In genomic region chr3:109328202-109328601, GRCh38 we compare ENCODE assay signal across 1 cellular context.
A peak's percentile ranks its signal among the peaks of the same experiment; 100 is the strongest.
TF ChIP-seq lines count a peak whose summit lies in the region.

No MANE protein-coding gene starts in this region.

TF ChIP-seq in WTC11, 78 proteins besides CTCF, POLR2A, EP300 and RAD21 (continued from another document):
- TF ChIP-seq, protein P1, sequence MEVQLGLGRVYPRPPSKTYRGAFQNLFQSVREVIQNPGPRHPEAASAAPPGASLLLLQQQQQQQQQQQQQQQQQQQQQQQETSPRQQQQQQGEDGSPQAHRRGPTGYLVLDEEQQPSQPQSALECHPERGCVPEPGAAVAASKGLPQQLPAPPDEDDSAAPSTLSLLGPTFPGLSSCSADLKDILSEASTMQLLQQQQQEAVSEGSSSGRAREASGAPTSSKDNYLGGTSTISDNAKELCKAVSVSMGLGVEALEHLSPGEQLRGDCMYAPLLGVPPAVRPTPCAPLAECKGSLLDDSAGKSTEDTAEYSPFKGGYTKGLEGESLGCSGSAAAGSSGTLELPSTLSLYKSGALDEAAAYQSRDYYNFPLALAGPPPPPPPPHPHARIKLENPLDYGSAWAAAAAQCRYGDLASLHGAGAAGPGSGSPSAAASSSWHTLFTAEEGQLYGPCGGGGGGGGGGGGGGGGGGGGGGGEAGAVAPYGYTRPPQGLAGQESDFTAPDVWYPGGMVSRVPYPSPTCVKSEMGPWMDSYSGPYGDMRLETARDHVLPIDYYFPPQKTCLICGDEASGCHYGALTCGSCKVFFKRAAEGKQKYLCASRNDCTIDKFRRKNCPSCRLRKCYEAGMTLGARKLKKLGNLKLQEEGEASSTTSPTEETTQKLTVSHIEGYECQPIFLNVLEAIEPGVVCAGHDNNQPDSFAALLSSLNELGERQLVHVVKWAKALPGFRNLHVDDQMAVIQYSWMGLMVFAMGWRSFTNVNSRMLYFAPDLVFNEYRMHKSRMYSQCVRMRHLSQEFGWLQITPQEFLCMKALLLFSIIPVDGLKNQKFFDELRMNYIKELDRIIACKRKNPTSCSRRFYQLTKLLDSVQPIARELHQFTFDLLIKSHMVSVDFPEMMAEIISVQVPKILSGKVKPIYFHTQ (CRISPR knock-in tag; IDR thresholded peaks at IDR 0.05), result peak; percentile 53; the same call in 1 of the 2 replicates
- TF ChIP-seq, protein P2, sequence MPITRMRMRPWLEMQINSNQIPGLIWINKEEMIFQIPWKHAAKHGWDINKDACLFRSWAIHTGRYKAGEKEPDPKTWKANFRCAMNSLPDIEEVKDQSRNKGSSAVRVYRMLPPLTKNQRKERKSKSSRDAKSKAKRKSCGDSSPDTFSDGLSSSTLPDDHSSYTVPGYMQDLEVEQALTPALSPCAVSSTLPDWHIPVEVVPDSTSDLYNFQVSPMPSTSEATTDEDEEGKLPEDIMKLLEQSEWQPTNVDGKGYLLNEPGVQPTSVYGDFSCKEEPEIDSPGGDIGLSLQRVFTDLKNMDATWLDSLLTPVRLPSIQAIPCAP (CRISPR knock-in tag; IDR thresholded peaks at IDR 0.05), result no peak
- no peak for TF ChIP-seq KAT7 (CRISPR knock-in tag; IDR thresholded peaks at IDR 0.05; ENCODE audit: borderline replicate concordance)
- no peak for TF ChIP-seq NR1H2 (CRISPR knock-in tag; IDR thresholded peaks at IDR 0.05)
- TF ChIP-seq MYBL2 (CRISPR knock-in tag; IDR thresholded peaks at IDR 0.05), result no peak
- no peak for TF ChIP-seq ZNF281 (CRISPR knock-in tag; IDR thresholded peaks at IDR 0.05)
- no peak for TF ChIP-seq FOXK1 (CRISPR knock-in tag; IDR thresholded peaks at IDR 0.05)
- no peak for TF ChIP-seq MAX (CRISPR knock-in tag; IDR thresholded peaks at IDR 0.05)
- TF ChIP-seq, protein P3, sequence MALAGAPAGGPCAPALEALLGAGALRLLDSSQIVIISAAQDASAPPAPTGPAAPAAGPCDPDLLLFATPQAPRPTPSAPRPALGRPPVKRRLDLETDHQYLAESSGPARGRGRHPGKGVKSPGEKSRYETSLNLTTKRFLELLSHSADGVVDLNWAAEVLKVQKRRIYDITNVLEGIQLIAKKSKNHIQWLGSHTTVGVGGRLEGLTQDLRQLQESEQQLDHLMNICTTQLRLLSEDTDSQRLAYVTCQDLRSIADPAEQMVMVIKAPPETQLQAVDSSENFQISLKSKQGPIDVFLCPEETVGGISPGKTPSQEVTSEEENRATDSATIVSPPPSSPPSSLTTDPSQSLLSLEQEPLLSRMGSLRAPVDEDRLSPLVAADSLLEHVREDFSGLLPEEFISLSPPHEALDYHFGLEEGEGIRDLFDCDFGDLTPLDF (CRISPR knock-in tag; IDR thresholded peaks at IDR 0.05), result no peak
- no peak for TF ChIP-seq FOXJ3 (CRISPR knock-in tag; IDR thresholded peaks at IDR 0.05; ENCODE audit: borderline replicate concordance)
